In the genomic region with DNA sequence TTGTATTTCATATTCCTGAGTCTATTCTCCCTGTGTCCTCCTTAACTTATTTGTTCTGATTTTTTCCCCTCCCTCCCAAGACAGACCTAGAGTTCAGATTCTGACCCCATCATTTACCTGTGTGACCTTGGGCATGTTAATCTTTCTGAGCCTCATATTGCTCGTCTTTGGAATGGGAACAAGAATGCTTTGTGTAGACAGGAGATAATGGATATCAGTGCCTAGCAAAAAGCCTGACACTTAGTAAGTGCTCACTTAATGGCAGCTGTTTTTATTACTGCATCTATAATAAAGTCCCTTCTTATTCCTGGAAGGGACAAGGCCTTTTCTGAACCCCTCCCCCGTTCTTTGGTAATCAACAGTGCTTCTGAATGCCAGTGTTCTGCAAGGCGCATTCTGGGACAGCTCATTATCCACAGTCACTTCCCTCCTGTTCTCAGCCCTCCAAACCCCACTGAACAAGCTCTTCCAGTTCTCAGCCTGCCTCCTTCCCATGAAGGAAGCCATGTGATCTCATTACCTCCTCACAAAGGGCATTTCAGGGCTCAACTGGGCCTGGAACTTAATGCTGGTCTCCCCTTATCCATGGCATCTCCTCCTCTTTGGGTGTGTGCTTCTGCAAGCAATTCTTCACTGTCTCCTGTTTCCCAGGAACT, we compare ENCODE assay signal across 2 cellular contexts.
TF ChIP-seq lines count a peak whose summit lies in the region.

No MANE protein-coding gene starts in this region.

TF ChIP-seq in HepG2, 621 proteins besides CTCF, POLR2A, EP300 and RAD21 (continued from another document and continues in another):
- TF ChIP-seq, protein P1, sequence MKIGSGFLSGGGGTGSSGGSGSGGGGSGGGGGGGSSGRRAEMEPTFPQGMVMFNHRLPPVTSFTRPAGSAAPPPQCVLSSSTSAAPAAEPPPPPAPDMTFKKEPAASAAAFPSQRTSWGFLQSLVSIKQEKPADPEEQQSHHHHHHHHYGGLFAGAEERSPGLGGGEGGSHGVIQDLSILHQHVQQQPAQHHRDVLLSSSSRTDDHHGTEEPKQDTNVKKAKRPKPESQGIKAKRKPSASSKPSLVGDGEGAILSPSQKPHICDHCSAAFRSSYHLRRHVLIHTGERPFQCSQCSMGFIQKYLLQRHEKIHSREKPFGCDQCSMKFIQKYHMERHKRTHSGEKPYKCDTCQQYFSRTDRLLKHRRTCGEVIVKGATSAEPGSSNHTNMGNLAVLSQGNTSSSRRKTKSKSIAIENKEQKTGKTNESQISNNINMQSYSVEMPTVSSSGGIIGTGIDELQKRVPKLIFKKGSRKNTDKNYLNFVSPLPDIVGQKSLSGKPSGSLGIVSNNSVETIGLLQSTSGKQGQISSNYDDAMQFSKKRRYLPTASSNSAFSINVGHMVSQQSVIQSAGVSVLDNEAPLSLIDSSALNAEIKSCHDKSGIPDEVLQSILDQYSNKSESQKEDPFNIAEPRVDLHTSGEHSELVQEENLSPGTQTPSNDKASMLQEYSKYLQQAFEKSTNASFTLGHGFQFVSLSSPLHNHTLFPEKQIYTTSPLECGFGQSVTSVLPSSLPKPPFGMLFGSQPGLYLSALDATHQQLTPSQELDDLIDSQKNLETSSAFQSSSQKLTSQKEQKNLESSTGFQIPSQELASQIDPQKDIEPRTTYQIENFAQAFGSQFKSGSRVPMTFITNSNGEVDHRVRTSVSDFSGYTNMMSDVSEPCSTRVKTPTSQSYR (CRISPR knock-in tag; IDR thresholded peaks at IDR 0.05; ENCODE audit: borderline replicate concordance): peak; percentile 82; the same call in 1 of the 2 replicates
- TF ChIP-seq SATB2 (CRISPR knock-in tag; IDR thresholded peaks at IDR 0.05) (no peak), ZNF3 (CRISPR knock-in tag; IDR thresholded peaks at IDR 0.05) (no peak), PITX1 (CRISPR knock-in tag; IDR thresholded peaks at IDR 0.05) (0 out of 2 replicates have a peak, but pooled peaks have one; percentile 20), MIXL1 (CRISPR knock-in tag; IDR thresholded peaks at IDR 0.05) (no peak), AGO2 (optimal IDR thresholded peaks at IDR 0.05; ENCODE audit: low read depth, low read length) (peak; percentile 38), KDM2A (CRISPR knock-in tag; IDR thresholded peaks at IDR 0.05; ENCODE audit: borderline replicate concordance, low read depth) (no peak), ATF7-NPFF (CRISPR knock-in tag; IDR thresholded peaks at IDR 0.05; ENCODE audit: low read depth) (no peak), SOX6 (IDR thresholded peaks at IDR 0.05) (no peak), SOX6 (CRISPR knock-in tag; IDR thresholded peaks at IDR 0.05) (no peak), HNRNPUL1 (IDR thresholded peaks at IDR 0.05; ENCODE audit: low read depth, low read length) (no peak), ZBTB3 (CRISPR knock-in tag; IDR thresholded peaks at IDR 0.05; ENCODE audit: borderline replicate concordance, low read depth) (no peak), HES4 (CRISPR knock-in tag; IDR thresholded peaks at IDR 0.05; ENCODE audit: borderline replicate concordance) (no peak), ZSCAN29 (CRISPR knock-in tag; conservative IDR thresholded peaks at IDR 0.05) (no peak), SRY (CRISPR knock-in tag; IDR thresholded peaks at IDR 0.05) (no peak), PCBP1 (IDR thresholded peaks at IDR 0.05; ENCODE audit: borderline replicate concordance, low read depth, low read length) (no peak), ARNT (IDR thresholded peaks at IDR 0.05) (no peak), ZNF292 (CRISPR knock-in tag; IDR thresholded peaks at IDR 0.05; ENCODE audit: borderline replicate concordance, low read depth) (no peak), SIN3B (IDR thresholded peaks at IDR 0.05; ENCODE audit: low read length) (no peak)
- TF ChIP-seq, protein P2, sequence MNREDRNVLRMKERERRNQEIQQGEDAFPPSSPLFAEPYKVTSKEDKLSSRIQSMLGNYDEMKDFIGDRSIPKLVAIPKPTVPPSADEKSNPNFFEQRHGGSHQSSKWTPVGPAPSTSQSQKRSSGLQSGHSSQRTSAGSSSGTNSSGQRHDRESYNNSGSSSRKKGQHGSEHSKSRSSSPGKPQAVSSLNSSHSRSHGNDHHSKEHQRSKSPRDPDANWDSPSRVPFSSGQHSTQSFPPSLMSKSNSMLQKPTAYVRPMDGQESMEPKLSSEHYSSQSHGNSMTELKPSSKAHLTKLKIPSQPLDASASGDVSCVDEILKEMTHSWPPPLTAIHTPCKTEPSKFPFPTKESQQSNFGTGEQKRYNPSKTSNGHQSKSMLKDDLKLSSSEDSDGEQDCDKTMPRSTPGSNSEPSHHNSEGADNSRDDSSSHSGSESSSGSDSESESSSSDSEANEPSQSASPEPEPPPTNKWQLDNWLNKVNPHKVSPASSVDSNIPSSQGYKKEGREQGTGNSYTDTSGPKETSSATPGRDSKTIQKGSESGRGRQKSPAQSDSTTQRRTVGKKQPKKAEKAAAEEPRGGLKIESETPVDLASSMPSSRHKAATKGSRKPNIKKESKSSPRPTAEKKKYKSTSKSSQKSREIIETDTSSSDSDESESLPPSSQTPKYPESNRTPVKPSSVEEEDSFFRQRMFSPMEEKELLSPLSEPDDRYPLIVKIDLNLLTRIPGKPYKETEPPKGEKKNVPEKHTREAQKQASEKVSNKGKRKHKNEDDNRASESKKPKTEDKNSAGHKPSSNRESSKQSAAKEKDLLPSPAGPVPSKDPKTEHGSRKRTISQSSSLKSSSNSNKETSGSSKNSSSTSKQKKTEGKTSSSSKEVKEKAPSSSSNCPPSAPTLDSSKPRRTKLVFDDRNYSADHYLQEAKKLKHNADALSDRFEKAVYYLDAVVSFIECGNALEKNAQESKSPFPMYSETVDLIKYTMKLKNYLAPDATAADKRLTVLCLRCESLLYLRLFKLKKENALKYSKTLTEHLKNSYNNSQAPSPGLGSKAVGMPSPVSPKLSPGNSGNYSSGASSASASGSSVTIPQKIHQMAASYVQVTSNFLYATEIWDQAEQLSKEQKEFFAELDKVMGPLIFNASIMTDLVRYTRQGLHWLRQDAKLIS (CRISPR knock-in tag; IDR thresholded peaks at IDR 0.05): no peak
- TF ChIP-seq, protein P3, sequence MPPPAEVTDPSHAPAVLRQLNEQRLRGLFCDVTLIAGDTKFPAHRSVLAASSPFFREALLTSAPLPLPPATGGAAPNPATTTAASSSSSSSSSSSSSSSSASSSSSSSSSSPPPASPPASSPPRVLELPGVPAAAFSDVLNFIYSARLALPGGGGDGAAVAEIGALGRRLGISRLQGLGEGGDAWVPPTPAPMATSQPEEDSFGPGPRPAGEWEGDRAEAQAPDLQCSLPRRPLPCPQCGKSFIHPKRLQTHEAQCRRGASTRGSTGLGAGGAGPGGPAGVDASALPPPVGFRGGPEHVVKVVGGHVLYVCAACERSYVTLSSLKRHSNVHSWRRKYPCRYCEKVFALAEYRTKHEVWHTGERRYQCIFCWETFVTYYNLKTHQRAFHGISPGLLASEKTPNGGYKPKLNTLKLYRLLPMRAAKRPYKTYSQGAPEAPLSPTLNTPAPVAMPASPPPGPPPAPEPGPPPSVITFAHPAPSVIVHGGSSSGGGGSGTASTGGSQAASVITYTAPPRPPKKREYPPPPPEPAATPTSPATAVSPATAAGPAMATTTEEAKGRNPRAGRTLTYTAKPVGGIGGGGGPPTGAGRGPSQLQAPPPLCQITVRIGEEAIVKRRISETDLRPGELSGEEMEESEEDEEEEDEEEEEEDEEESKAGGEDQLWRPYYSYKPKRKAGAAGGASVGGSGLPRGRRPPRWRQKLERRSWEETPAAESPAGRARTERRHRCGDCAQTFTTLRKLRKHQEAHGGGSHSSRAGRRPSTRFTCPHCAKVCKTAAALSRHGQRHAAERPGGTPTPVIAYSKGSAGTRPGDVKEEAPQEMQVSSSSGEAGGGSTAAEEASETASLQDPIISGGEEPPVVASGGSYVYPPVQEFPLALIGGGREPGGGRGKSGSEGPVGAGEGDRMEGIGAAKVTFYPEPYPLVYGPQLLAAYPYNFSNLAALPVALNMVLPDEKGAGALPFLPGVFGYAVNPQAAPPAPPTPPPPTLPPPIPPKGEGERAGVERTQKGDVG (CRISPR knock-in tag; IDR thresholded peaks at IDR 0.05; ENCODE audit: borderline replicate concordance): no peak

TF ChIP-seq in H1, 55 proteins besides CTCF, POLR2A, EP300 and RAD21 (continued from another document):
- TF ChIP-seq RNF2 (IDR thresholded peaks at IDR 0.05; ENCODE audit: borderline replicate concordance, low read depth, low read length, missing control alignments, poor library complexity, severe bottlenecking) (no peak), YY1 (IDR thresholded peaks at IDR 0.05; ENCODE audit: low read depth, low read length) (no peak), HDAC2 (IDR thresholded peaks at IDR 0.05; ENCODE audit: borderline replicate concordance in 1 of 2, low read depth in 2 of 2, low read length in 2 of 2) (no peak), GABPA (IDR thresholded peaks at IDR 0.05; ENCODE audit: borderline replicate concordance, insufficient read depth, low read length) (no peak)
